ENCODE assay signal across 34 cellular contexts in the genomic region with DNA sequence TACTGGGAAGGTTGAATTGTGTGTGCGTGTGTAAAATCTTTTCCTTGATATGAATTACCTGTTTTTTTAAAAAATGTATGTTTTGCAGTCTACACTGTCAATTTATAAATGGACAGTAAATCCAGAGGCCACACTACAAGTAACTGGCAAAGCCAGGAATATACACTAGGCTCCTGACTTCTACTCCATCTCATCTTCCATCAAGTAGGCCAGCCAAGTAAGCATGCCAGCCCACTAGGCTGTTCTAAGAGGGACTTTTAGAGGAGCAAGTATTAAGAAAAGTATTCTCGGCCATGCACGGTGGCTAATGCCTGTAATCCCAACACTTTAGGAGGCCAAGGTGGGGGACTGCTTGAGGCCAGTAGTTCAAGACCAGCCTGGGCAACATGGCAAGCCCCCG.
"Had no signal": no experiment of that assay in that cellular context is flagged by ENCODE, and none has a peak within 500 bp of the region (broad histone marks: within the 10 kb centered on the region; RNA-seq: fewer than 3 reads in every experiment).

No MANE protein-coding gene starts in this region.

- H3K9me3 ChIP-seq: MG63 had no signal

- H3K4me3 ChIP-seq: MG63 had no signal

- H3K27me3 ChIP-seq: MG63 had no signal

- DNase-seq: Karpas-422, Kasumi-1, MG63, MM.1S, MV-4-11, NCI-H1048, NCI-H1092, NCI-H1092 treated with DMSO at 0.1 percent for 48 hours, NCI-H1105, NCI-H1105 treated with DMSO at 0.1 percent for 48 hours, NCI-H1417, NCI-H1417 treated with DMSO at 0.1 percent for 48 hours, NCI-H1436, NCI-H1436 treated with DMSO at 0.1 percent for 48 hours, NCI-H146, NCI-H1694, NCI-H1694 treated with DMSO at 0.1 percent for 48 hours, NCI-H187, NCI-H187 treated with DMSO at 0.1 percent for 48 hours, NCI-H1930, NCI-H2029, NCI-H2029 treated with DMSO at 0.1 percent for 48 hours, NCI-H2081, NCI-H2081 treated with DMSO at 0.1 percent for 48 hours, NCI-H2107, NCI-H2171, NCI-H2171 treated with DMSO at 0.1 percent for 48 hours, NCI-H2227 treated with DMSO at 0.1 percent for 48 hours, NCI-H226, NCI-H345, NCI-H446, NCI-H446 treated with DMSO at 0.1 percent for 48 hours, NCI-H510A, NCI-H510A treated with DMSO at 0.1 percent for 48 hours had no signal
